In genomic region chr3:81760924-81761903, GRCh38 we compare ENCODE assay signal across 8 cellular contexts. TPM values are rescaled to one million over a fixed set of nuclear protein-coding genes. Genes with fewer than 3 reads are reported as not detected.
A peak's percentile ranks its signal among the peaks of the same experiment; 100 is the strongest.
DNase-seq lines count a peak whose midpoint lies in the region; ATAC-seq lines count a peak whose summit lies in the region.

GBE1 (minus strand) TSS chr3:81761645; CDS start chr3:81761517, 128 bp downstream.

- peaks cover 32% of the 10 kb centered on the region for H3K36me3 Mint-ChIP-seq in activated CD4-positive, alpha-beta T cell treated with anti-CD3 and anti-CD28 coated beads, Interleukin-2, amount 10 ng/mL, durations not matched to agents 7 days and 5 days (ENCODE audit: low read depth)

- peak within 1 kb of the TSS; percentile 98 for H3K27ac Mint-ChIP-seq in activated CD4-positive, alpha-beta T cell treated with anti-CD3 and anti-CD28 coated beads, Interleukin-2, amount 10 ng/mL, durations not matched to agents 7 days and 5 days

- H3K27me3 ChIP-seq in BLaER1 treated with 17β-estradiol and CSF1 and Interleukin-3, amounts not matched to agents 10 nM and 100 nM: no peaks in the 10 kb centered on the region

- H3K36me3 ChIP-seq in BLaER1 treated with 17β-estradiol and CSF1 and Interleukin-3, amounts not matched to agents 10 nM and 100 nM: peaks cover 13 to 35% (median 34%) of the 10 kb centered on the region in 11 experiments; a peak in 21 of 22 replicates

- peak; percentile 83 for ATAC-seq in HG03442 (IDR thresholded peaks at IDR 0.05; ENCODE audit: unreplicated experiment)
- peak; percentile 92 for ATAC-seq in left lobe of liver

- H3K9ac ChIP-seq in BLaER1 treated with 17β-estradiol and CSF1 and Interleukin-3, amounts not matched to agents 10 nM and 100 nM: peak within 1 kb of the TSS; percentile 94 to 99 (median 97)

- H3K4me3 Mint-ChIP-seq in activated CD4-positive, alpha-beta T cell treated with anti-CD3 and anti-CD28 coated beads, Interleukin-2, amount 10 ng/mL, durations not matched to agents 7 days and 5 days: peak within 1 kb of the TSS; percentile 76

- CTCF ChIA-PET in activated CD4-positive, alpha-beta T cell treated with anti-CD3 and anti-CD28 coated beads, Interleukin-2, amount 10 ng/mL, durations not matched to agents 7 days and 5 days (lab: Charles Lee): no interaction called here

- H3K9me3 ChIP-seq in BLaER1 treated with 17β-estradiol and CSF1 and Interleukin-3, amounts not matched to agents 10 nM and 100 nM (replicated peaks in 1 of 11): peaks cover 4 to 37% (median 33%) of the 10 kb centered on the region in 11 experiments; a peak in 21 of 22 replicates

- peaks cover 26% of the 10 kb centered on the region for H3K4me1 Mint-ChIP-seq in activated CD4-positive, alpha-beta T cell treated with anti-CD3 and anti-CD28 coated beads, Interleukin-2, amount 10 ng/mL, durations not matched to agents 7 days and 5 days

- peak within 1 kb of the TSS; percentile 69 to 95 (median 85) for H3K4me2 ChIP-seq in BLaER1 treated with 17β-estradiol and CSF1 and Interleukin-3, amounts not matched to agents 10 nM and 100 nM

- H4K20me1 ChIP-seq in BLaER1 treated with 17β-estradiol and CSF1 and Interleukin-3, amounts not matched to agents 10 nM and 100 nM: peaks cover 0 to 4% (median 0%) of the 10 kb centered on the region in 11 experiments; a peak in 1 of 22 replicates

- POLR2A ChIA-PET in activated CD4-positive, alpha-beta T cell treated with anti-CD3 and anti-CD28 coated beads, Interleukin-2, amount 10 ng/mL, durations not matched to agents 7 days and 5 days (lab: Charles Lee): interaction anchor here (0.6 kb wide), 1 partner anchor 343 kb away, joined by 3 read pairs; no protein-coding TSS in a partner anchor

- H3K4me3 ChIP-seq in BLaER1 treated with 17β-estradiol and CSF1 and Interleukin-3, amounts not matched to agents 10 nM and 100 nM: peak within 1 kb of the TSS; percentile 59 to 76 (median 66)

- H3K27ac ChIP-seq in BLaER1 treated with 17β-estradiol and CSF1 and Interleukin-3, amounts not matched to agents 10 nM and 100 nM: peak within 1 kb of the TSS; percentile 97 to 99 (median 99)

- DNase-seq in GM19238 (ENCODE audit: insufficient read length, low spot score) (peak; percentile 86), NCI-H526 treated with DMSO at 0.1 percent for 48 hours (lab: John Stamatoyannopoulos, UW) (peak; percentile 73), dedifferentiated amniotic fluid mesenchymal stem cell (ENCODE audit: extremely low spot score) (peak; percentile 95), left lobe of liver (ENCODE audit: low spot score) (peak; percentile 98)
- peak; percentile 90 for DNase-seq in activated CD4-positive, alpha-beta T cell treated with anti-CD3 and anti-CD28 coated beads, Interleukin-2, amount 10 ng/mL, durations not matched to agents 7 days and 5 days
- DNase-seq in stimulated activated CD4-positive, alpha-beta T cell treated with anti-CD3 and anti-CD28 coated beads, Interleukin-2, amount 100 ng/mL, for 4 hours (ENCODE audit: low read depth): peak; percentile 79

- peaks cover 9% of the 10 kb centered on the region for H3K9me3 Mint-ChIP-seq in activated CD4-positive, alpha-beta T cell treated with anti-CD3 and anti-CD28 coated beads, Interleukin-2, amount 10 ng/mL, durations not matched to agents 7 days and 5 days

- H3K27me3 Mint-ChIP-seq in activated CD4-positive, alpha-beta T cell treated with anti-CD3 and anti-CD28 coated beads, Interleukin-2, amount 10 ng/mL, durations not matched to agents 7 days and 5 days: no peaks in the 10 kb centered on the region

- peaks cover 48 to 69% (median 61%) of the 10 kb centered on the region in 10 experiments for H3K4me1 ChIP-seq in BLaER1 treated with 17β-estradiol and CSF1 and Interleukin-3, amounts not matched to agents 10 nM and 100 nM

RNA-seq across cellular contexts. Expression of gene GBE1, which starts in this region (rescaled TPM):
- total RNA-seq in activated CD4-positive, alpha-beta T cell treated with anti-CD3 and anti-CD28 coated beads, Interleukin-2, amount 10 ng/mL, durations not matched to agents 7 days and 5 days: 10 to 100 TPM; 17.9 to 20.2 TPM
- total RNA-seq in left lobe of liver: 27.3 TPM

Comparison
In these comparisons a context has a peak if more than half of its experiments do, and no peak if none do; other contexts are left out.
1. Peak in every context shown above with its lines: DNase-seq, ATAC-seq, H3K4me3 ChIP-seq and H3K27ac ChIP-seq.